ENCODE assay signal across 1 cellular context in the genomic region with DNA sequence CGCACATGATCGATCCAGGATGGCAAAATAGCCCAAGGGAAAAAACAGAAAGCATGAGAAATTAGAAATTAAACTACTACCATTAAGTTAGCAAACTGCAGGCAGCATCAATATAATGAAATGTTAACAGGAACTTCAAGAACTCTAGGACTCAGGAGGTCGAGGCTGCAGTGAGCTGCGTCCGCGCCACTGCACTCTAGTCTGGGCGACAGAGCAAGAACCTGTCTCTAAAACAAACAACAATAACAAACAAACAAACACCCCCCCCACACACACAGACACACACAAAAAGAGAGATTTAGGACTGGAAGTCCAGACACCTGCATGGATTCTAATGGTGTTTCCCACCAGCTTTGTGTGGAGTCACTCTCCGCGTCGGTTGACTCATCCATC.
TF ChIP-seq lines count a peak whose summit lies in the region.

No MANE protein-coding gene starts in this region.

TF ChIP-seq in IMR-90, 13 proteins besides CTCF, POLR2A, EP300 and RAD21:
- no peak for TF ChIP-seq CHD1 (IDR thresholded peaks at IDR 0.05; ENCODE audit: low read depth, low read length)
